ENCODE assay signal across 15 cellular contexts in the genomic region with DNA sequence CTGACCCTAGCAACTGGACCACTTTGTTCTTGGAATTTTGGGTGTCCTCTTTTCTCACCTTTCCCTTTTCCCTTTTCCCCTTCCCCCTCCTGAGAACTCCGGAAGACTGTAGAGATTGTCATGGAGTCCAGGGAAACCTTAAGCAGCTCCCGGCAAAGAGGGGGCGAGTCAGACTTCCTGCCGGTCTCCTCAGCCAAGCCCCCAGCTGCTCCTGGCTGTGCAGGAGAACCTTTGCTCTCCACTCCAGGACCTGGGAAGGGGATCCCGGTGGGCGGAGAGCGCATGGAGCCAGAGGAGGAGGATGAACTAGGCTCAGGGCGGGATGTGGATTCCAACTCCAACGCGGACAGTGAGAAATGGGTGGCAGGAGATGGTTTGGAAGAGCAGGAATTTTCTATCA. TPM values are rescaled to one million over a fixed set of nuclear protein-coding genes. Genes with fewer than 3 reads are reported as not detected.
DNase-seq lines count a peak whose midpoint lies in the region; ATAC-seq and TF ChIP-seq lines count a peak whose summit lies in the region.
"Had no signal": no experiment of that assay in that cellular context is flagged by ENCODE, and none has a peak within 500 bp of the region (broad histone marks: within the 10 kb centered on the region; RNA-seq: fewer than 3 reads in every experiment).

No MANE protein-coding gene starts in this region.

- no peaks in the 10 kb centered on the region for H3K9me3 Mint-ChIP-seq in activated T-helper 2 cell treated with anti-CD3 and anti-CD28 coated beads, Interferon-gamma antibody, Interleukin-2, Interleukin-4, amounts not matched to agents 10 μg/mL and 5 μg/mL and 100 μg/mL, durations not matched to agents 14 hours and 24 hours and 36 hours
- H3K9me3 Mint-ChIP-seq: activated naive CD4-positive, alpha-beta T cell treated with anti-CD3 and anti-CD28 coated beads for 36 hours had no signal

- H3K9me3 ChIP-seq in ascending aorta (no peaks in the 10 kb centered on the region), right lobe of liver (no peaks in the 10 kb centered on the region), skeletal muscle tissue (ENCODE audit: control insufficient read depth in 3 of 3, low read length in 3 of 3) (no peaks in the 10 kb centered on the region)

- H3K27me3 ChIP-seq in ascending aorta (no peaks in the 10 kb centered on the region), right lobe of liver (no peaks in the 10 kb centered on the region), skeletal muscle tissue (ENCODE audit: control insufficient read depth in 3 of 3, insufficient read depth in 3 of 3, low read length in 3 of 3) (no peaks in the 10 kb centered on the region)

- intact Hi-C loops in ascending aorta (cut with DNase I) (no loop called here), right lobe of liver (cut with DNase I) (no loop called here)
- intact Hi-C loops in activated T-helper 2 cell treated with anti-CD3 and anti-CD28 coated beads, Interferon-gamma antibody, Interleukin-2, Interleukin-4, amounts not matched to agents 10 μg/mL and 5 μg/mL and 100 μg/mL, durations not matched to agents 14 hours and 24 hours and 36 hours (cut with micrococcal nuclease) = no loop called here

- peaks cover 16% of the 10 kb centered on the region for H3K36me3 Mint-ChIP-seq in activated T-helper 2 cell treated with anti-CD3 and anti-CD28 coated beads, Interferon-gamma antibody, Interleukin-2, Interleukin-4, amounts not matched to agents 10 μg/mL and 5 μg/mL and 100 μg/mL, durations not matched to agents 14 hours and 24 hours and 36 hours (ENCODE audit: low read depth)

- no peak overlapping the region for H3K9ac ChIP-seq in skeletal muscle tissue (ENCODE audit: low read depth in 1 of 3, low read length in 3 of 3)

- H3K4me3 Mint-ChIP-seq in activated T-helper 2 cell treated with anti-CD3 and anti-CD28 coated beads, Interferon-gamma antibody, Interleukin-2, Interleukin-4, amounts not matched to agents 10 μg/mL and 5 μg/mL and 100 μg/mL, durations not matched to agents 14 hours and 24 hours and 36 hours (ENCODE audit: low read depth) = no peak overlapping the region
- H3K4me3 Mint-ChIP-seq: activated naive CD4-positive, alpha-beta T cell treated with anti-CD3 and anti-CD28 coated beads for 36 hours had no signal

- H3K27ac ChIP-seq in ascending aorta (peak overlapping the region; percentile 23 to 67), right lobe of liver (peak overlapping the region; percentile 36 to 80 (median 55)), skeletal muscle tissue (ENCODE audit: low read depth, low read length) (peak overlapping the region; percentile 28)

- H3K27ac Mint-ChIP-seq in activated T-helper 2 cell treated with anti-CD3 and anti-CD28 coated beads, Interferon-gamma antibody, Interleukin-2, Interleukin-4, amounts not matched to agents 10 μg/mL and 5 μg/mL and 100 μg/mL, durations not matched to agents 14 hours and 24 hours and 36 hours = no peak overlapping the region
- H3K27ac Mint-ChIP-seq: activated naive CD4-positive, alpha-beta T cell treated with anti-CD3 and anti-CD28 coated beads for 36 hours; progenitor cell of endocrine pancreas had no signal

- DNase-seq in HT1080 (ENCODE audit: low read depth) = peak; percentile 81
- no peak for DNase-seq in ascending aorta (ENCODE audit: low spot score in 2 of 2)
- DNase-seq in right lobe of liver = no peak
- no peak for DNase-seq in activated T-helper 2 cell treated with anti-CD3 and anti-CD28 coated beads, Interferon-gamma antibody, Interleukin-2, Interleukin-4, amounts not matched to agents 10 μg/mL and 5 μg/mL and 100 μg/mL, durations not matched to agents 14 hours and 24 hours and 36 hours (ENCODE audit: low spot score)
- no peak for DNase-seq in OCI-M1 (lab: John Stamatoyannopoulos, UW)
- DNase-seq in KG1 (lab: John Stamatoyannopoulos, UW) = no peak
- no peak for DNase-seq in AG08396 (ENCODE audit: low spot score)
- DNase-seq: activated naive CD4-positive, alpha-beta T cell treated with anti-CD3 and anti-CD28 coated beads for 36 hours; DND-41; KBM-7; NCI-H1930; NCI-H526; stimulated activated CD4-positive, alpha-beta T cell treated with anti-CD3 and anti-CD28 coated beads, Interleukin-2, amount 100 ng/mL, for 24 hours had no signal

- peaks cover 16% of the 10 kb centered on the region for H3K4me1 Mint-ChIP-seq in activated T-helper 2 cell treated with anti-CD3 and anti-CD28 coated beads, Interferon-gamma antibody, Interleukin-2, Interleukin-4, amounts not matched to agents 10 μg/mL and 5 μg/mL and 100 μg/mL, durations not matched to agents 14 hours and 24 hours and 36 hours (ENCODE audit: low read depth)

- no peak for TF ChIP-seq POLR2A in right lobe of liver (IDR thresholded peaks at IDR 0.05)

- H3K4me1 ChIP-seq in ascending aorta (peaks cover 3 to 14% of the 10 kb centered on the region in 2 donors), right lobe of liver (peaks cover 0 to 51% (median 16%) of the 10 kb centered on the region in 4 donors), skeletal muscle tissue (ENCODE audit: control insufficient read depth in 3 of 3, insufficient read depth in 3 of 3, low read length in 3 of 3) (peaks cover 43 to 47% (median 45%) of the 10 kb centered on the region in 3 donors)

- peak overlapping the region in 1 of 2 donors; percentile 8 for H3K4me3 ChIP-seq in ascending aorta
- H3K4me3 ChIP-seq in right lobe of liver = no peak overlapping the region
- H3K4me3 ChIP-seq in skeletal muscle tissue (ENCODE audit: low read length in 3 of 3) = peak overlapping the region in 2 of 3 donors; percentile 9 to 27

- no peak for ATAC-seq in right lobe of liver

- 86% methylated on average over 8 of the region's 10 CpGs for WGBS in right lobe of liver (ENCODE audit: insufficient coverage, low coverage, low lambda C conversion rate, missing lambda C conversion rate)

- TF ChIP-seq CTCF in ascending aorta (IDR thresholded peaks at IDR 0.05) = no peak
- no peak for TF ChIP-seq CTCF in right lobe of liver (IDR thresholded peaks at IDR 0.05)

- H3K36me3 ChIP-seq in ascending aorta (no peaks in the 10 kb centered on the region), right lobe of liver (no peaks in the 10 kb centered on the region), skeletal muscle tissue (ENCODE audit: control insufficient read depth in 3 of 3, insufficient read depth in 3 of 3, low read length in 3 of 3) (peaks cover 0 to 2% (median 0%) of the 10 kb centered on the region in 3 donors)

- peaks cover 8% of the 10 kb centered on the region for H3K27me3 Mint-ChIP-seq in activated T-helper 2 cell treated with anti-CD3 and anti-CD28 coated beads, Interferon-gamma antibody, Interleukin-2, Interleukin-4, amounts not matched to agents 10 μg/mL and 5 μg/mL and 100 μg/mL, durations not matched to agents 14 hours and 24 hours and 36 hours (ENCODE audit: low read depth)
- H3K27me3 Mint-ChIP-seq: progenitor cell of endocrine pancreas had no signal

RNA-seq across cellular contexts. Expression of gene SETBP1, which starts 20.5 kb away (rescaled TPM):
- total RNA-seq in HT1080 (2014; rRNA removed; shearing (Covaris generic)) = 2.1 and 2.7 TPM in 2 replicates
- polyA plus RNA-seq in HT1080 (2015; cell fraction: cytosol; rRNA removed) = 1.1 and 1.3 TPM in 2 replicates
- 1.5 and 2.3 TPM in 2 replicates for polyA plus RNA-seq in HT1080 (2015; cell fraction: nucleus; rRNA removed)
- total RNA-seq in ascending aorta (23.5 TPM), right lobe of liver (10 to 100 TPM; 14.3 to 29.1 (median 16.6) TPM), skeletal muscle tissue (13.6 TPM)
- total RNA-seq in activated T-helper 2 cell treated with anti-CD3 and anti-CD28 coated beads, Interferon-gamma antibody, Interleukin-2, Interleukin-4, amounts not matched to agents 10 μg/mL and 5 μg/mL and 100 μg/mL, durations not matched to agents 14 hours and 24 hours and 36 hours = 27.3 and 27.4 TPM in 2 replicates

Comparison
In these comparisons a context has a peak if more than half of its experiments do, and no peak if none do; other contexts are left out.
1. H3K4me3 ChIP-seq: peak in skeletal muscle tissue (2 of 3); none in right lobe of liver (0 of 3).
2. Peak in every context shown above with its lines, with median percentiles within 50 percentile points of each other: H3K27ac ChIP-seq.